Comparison of ENCODE assay signal across 9 cellular contexts in the genomic region with DNA sequence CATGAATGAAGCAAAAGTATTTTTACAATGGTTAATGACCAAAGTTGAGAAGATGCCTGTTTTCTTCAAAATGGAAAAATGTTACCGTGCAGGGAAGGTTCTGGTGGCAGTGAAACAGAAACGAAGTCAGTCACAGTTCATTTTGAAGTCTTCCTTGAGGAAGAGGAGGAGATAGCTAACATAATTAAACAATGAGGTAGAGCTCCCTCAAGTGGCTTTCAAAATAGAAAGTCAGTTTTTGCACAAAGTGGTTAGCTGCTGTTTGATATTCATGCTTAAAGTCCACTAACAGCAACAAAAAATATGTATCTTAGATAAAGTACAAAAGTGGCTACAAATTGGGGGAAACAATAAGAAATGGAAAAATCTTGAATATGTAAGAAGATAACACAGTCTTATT.
DNase-seq lines count a peak whose midpoint lies in the region; ATAC-seq, FAIRE-seq and TF ChIP-seq lines count a peak whose summit lies in the region.
"Had no signal": no experiment of that assay in that cellular context is flagged by ENCODE, and none has a peak within 500 bp of the region (broad histone marks: within the 10 kb centered on the region; RNA-seq: fewer than 3 reads in every experiment).

No MANE protein-coding gene starts in this region.

- POLR2A ChIA-PET in WTC11 (lab: Charles Lee): no interaction called here

- 5% methylated on average over 2 of the region's 2 CpGs for WGBS in liver

- H3K27ac ChIP-seq in liver (ENCODE audit: low read depth in 1 of 2, low read length in 2 of 2) (no peak overlapping the region), colonic mucosa (no peak overlapping the region)

- no peaks in the 10 kb centered on the region for H3K36me3 Mint-ChIP-seq in WTC11

- CTCF ChIA-PET in WTC11 (lab: Charles Lee): interaction anchor here (0.5 to 2.0 kb wide), 22 partner anchors 10 to 965 kb away, joined by 3 to 20 read pairs (median 4); no protein-coding TSS in a partner anchor

- H3K27me3 Mint-ChIP-seq in WTC11 (ENCODE audit: low read depth): no peaks in the 10 kb centered on the region; the same call in 1 of the 2 replicates
- H3K27me3 Mint-ChIP-seq: dendritic cell treated with granulocyte-macrophage colony-stimulating factor and Interleukin-4, amounts not matched to agents 40 ng/mL and 50 ng/mL, for 4 days had no signal

- intact Hi-C loops in colonic mucosa (cut with DNase I): no loop called here

- H3K9me3 Mint-ChIP-seq in WTC11: no peaks in the 10 kb centered on the region
- H3K9me3 Mint-ChIP-seq: dendritic cell treated with granulocyte-macrophage colony-stimulating factor and Interleukin-4, amounts not matched to agents 40 ng/mL and 50 ng/mL, for 4 days had no signal

- no peak for TF ChIP-seq CTCF in WTC11 (IDR thresholded peaks at IDR 0.05)
- TF ChIP-seq CTCF in liver (IDR thresholded peaks at IDR 0.05; ENCODE audit: low read depth, low read length, missing input control): peak; percentile 45
- TF ChIP-seq CTCF in colonic mucosa (IDR thresholded peaks at IDR 0.05): no peak

- peak; percentile 83 to 85 for TF ChIP-seq RAD21 in liver (IDR thresholded peaks at IDR 0.05)

- no peaks in the 10 kb centered on the region for H3K9me3 ChIP-seq in liver (ENCODE audit: control insufficient read depth in 4 of 4, low read length in 3 of 4)
- H3K9me3 ChIP-seq in colonic mucosa: no peaks in the 10 kb centered on the region

- no peak overlapping the region for H3K4me3 Mint-ChIP-seq in WTC11
- H3K4me3 Mint-ChIP-seq: dendritic cell treated with granulocyte-macrophage colony-stimulating factor and Interleukin-4, amounts not matched to agents 40 ng/mL and 50 ng/mL, for 4 days had no signal

- DNase-seq in WTC11 (ENCODE audit: low spot score) (no peak), C1 segment of cervical spinal cord (lab: John Stamatoyannopoulos, UW) (no peak), NCI-H510A treated with DMSO at 0.1 percent for 48 hours (lab: John Stamatoyannopoulos, UW) (no peak), colonic mucosa (no peak), retina (no peak)

- H3K27ac Mint-ChIP-seq in WTC11: no peak overlapping the region
- H3K27ac Mint-ChIP-seq: dendritic cell treated with granulocyte-macrophage colony-stimulating factor and Interleukin-4, amounts not matched to agents 40 ng/mL and 50 ng/mL, for 4 days had no signal

- H3K4me3 ChIP-seq in liver (ENCODE audit: low read depth in 1 of 3, low read length in 3 of 3) (peak overlapping the region in 2 of 3 donors; percentile 14 to 27), colonic mucosa (no peak overlapping the region)

- FAIRE-seq in G401.6 (lab: Jason Lieb, UNC): peak; percentile 58

- peaks cover 5% of the 10 kb centered on the region; the same call in 1 of the 2 replicates for H3K4me1 Mint-ChIP-seq in WTC11

- H3K27me3 ChIP-seq in liver (ENCODE audit: control insufficient read depth in 4 of 4, insufficient read depth in 4 of 4, low read length in 3 of 4) (no peaks in the 10 kb centered on the region), colonic mucosa (no peaks in the 10 kb centered on the region)

- peak; percentile 56 for ATAC-seq in HG03378 (IDR thresholded peaks at IDR 0.05; ENCODE audit: unreplicated experiment)
- ATAC-seq in WTC11: peak; percentile 58

- H3K36me3 ChIP-seq in liver (ENCODE audit: control insufficient read depth in 4 of 4, insufficient read depth in 3 of 4, low read depth in 1 of 4, low read length in 3 of 4) (no peaks in the 10 kb centered on the region), colonic mucosa (no peaks in the 10 kb centered on the region)

- H3K4me1 ChIP-seq in liver (ENCODE audit: control insufficient read depth in 4 of 4, insufficient read depth in 4 of 4, low read length in 3 of 4) (peaks cover 0 to 4% (median 0%) of the 10 kb centered on the region in 4 donors), colonic mucosa (no peaks in the 10 kb centered on the region)

- H3K9ac ChIP-seq in liver (ENCODE audit: low read depth in 1 of 2, low read length in 2 of 2) (no peak overlapping the region), colonic mucosa (ENCODE audit: low read depth in 2 of 2, low read length in 2 of 2) (no peak overlapping the region)

TF ChIP-seq in WTC11, 78 proteins besides CTCF, POLR2A, EP300 and RAD21 (continues in another document):
- no peak for TF ChIP-seq ERG (CRISPR knock-in tag; IDR thresholded peaks at IDR 0.05)
- TF ChIP-seq MYBL2 (CRISPR knock-in tag; IDR thresholded peaks at IDR 0.05): no peak
- no peak for TF ChIP-seq ZBTB21 (CRISPR knock-in tag; IDR thresholded peaks at IDR 0.05; ENCODE audit: borderline replicate concordance)
- no peak for TF ChIP-seq OVOL2 (CRISPR knock-in tag; IDR thresholded peaks at IDR 0.05; ENCODE audit: borderline replicate concordance)

TF ChIP-seq in liver, 16 proteins besides CTCF, POLR2A, EP300 and RAD21:
- TF ChIP-seq RXRA (IDR thresholded peaks at IDR 0.05): peak in 1 of 2 donors; percentile 29
- peak in 1 of 2 donors; percentile 30 for TF ChIP-seq HNF4A (conservative IDR thresholded peaks at IDR 0.05)
- TF ChIP-seq HNF4G (IDR thresholded peaks at IDR 0.05): no peak
- peak in 1 of 2 donors; percentile 45 for TF ChIP-seq JUND (IDR thresholded peaks at IDR 0.05)
- no peak for TF ChIP-seq NR2F2 (IDR thresholded peaks at IDR 0.05)
- TF ChIP-seq SP1 (IDR thresholded peaks at IDR 0.05): no peak
- TF ChIP-seq, protein P1, sequence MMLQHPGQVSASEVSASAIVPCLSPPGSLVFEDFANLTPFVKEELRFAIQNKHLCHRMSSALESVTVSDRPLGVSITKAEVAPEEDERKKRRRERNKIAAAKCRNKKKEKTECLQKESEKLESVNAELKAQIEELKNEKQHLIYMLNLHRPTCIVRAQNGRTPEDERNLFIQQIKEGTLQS (IDR thresholded peaks at IDR 0.05): no peak
